8 cellular contexts compared by ENCODE assay signal in the genomic region with DNA sequence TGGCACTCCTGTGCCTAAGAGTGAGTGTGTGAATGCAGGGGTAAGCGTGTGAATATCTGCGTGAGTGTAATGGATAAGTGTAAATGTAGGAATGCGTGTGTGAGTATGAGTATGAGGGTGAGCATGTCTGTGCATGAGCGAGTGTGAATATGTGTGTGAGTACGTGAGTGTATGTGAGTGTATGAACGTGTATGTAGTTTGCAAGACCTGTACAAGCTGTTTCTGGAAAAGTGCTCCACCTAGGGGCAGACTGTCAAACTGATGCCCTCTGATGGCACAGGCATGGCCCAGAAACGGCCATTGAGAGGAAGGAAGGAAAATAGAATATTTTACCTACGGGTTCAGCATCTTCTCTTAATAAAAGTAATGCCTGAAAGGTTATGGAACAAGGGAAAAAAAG. TPM values are rescaled to one million over a fixed set of nuclear protein-coding genes. Genes with fewer than 3 reads are reported as not detected.
A peak's percentile ranks its signal among the peaks of the same experiment; 100 is the strongest.
DNase-seq lines count a peak whose midpoint lies in the region; ATAC-seq and TF ChIP-seq lines count a peak whose summit lies in the region.

No MANE protein-coding gene starts in this region.

- peak; percentile 77 for TF ChIP-seq CTCF in Panc1 (IDR thresholded peaks at IDR 0.05)
- TF ChIP-seq CTCF in fibroblast of mammary gland (conservative IDR thresholded peaks at IDR 0.05; ENCODE audit: control insufficient read depth, insufficient read depth, low read depth, low read length): peak; percentile 93
- peak; percentile 77 to 79 for TF ChIP-seq CTCF in tibial artery (IDR thresholded peaks at IDR 0.05)

- H3K4me1 Mint-ChIP-seq in activated T-cell treated with anti-CD3 and anti-CD28 coated beads, Interleukin-2, amount 50 U/mL, for 24 hours (ENCODE audit: low read depth): peaks cover 6% of the 10 kb centered on the region

- no peak overlapping the region for H3K27ac ChIP-seq in Panc1 (ENCODE audit: low read length)
- H3K27ac ChIP-seq in tibial artery: no peak overlapping the region

- H3K4me1 ChIP-seq in Panc1 (ENCODE audit: control insufficient read depth, insufficient read depth, low read length) (no peaks in the 10 kb centered on the region), tibial artery (no peaks in the 10 kb centered on the region)

- DNase-seq in COLO829 (ENCODE audit: low spot score) (peak; percentile 76), Panc1 (ENCODE audit: low read depth, low spot score) (peak; percentile 60), fibroblast of mammary gland (ENCODE audit: low read depth) (peak; percentile 71), occipital lobe (lab: John Stamatoyannopoulos, UW) (peak; percentile 11), tibial artery (peak; percentile 75 to 78)
- peak; percentile 73 for DNase-seq in activated T-cell treated with anti-CD3 and anti-CD28 coated beads, Interleukin-2, amount 50 U/mL, for 24 hours

- peak; percentile 99 for ATAC-seq in GM19395 (IDR thresholded peaks at IDR 0.05; ENCODE audit: unreplicated experiment)
- ATAC-seq in HG03442 (IDR thresholded peaks at IDR 0.05; ENCODE audit: unreplicated experiment): peak; percentile 99
- peak; percentile 89 for ATAC-seq in Panc1

- intact Hi-C loops in Panc1 (cut with micrococcal nuclease; ENCODE audit: unreplicated experiment): no loop called here
- intact Hi-C loops in tibial artery (cut with DNase I; ENCODE audit: low total_unique reads): loop anchor here (10.0 kb wide), 1 partner anchor 246 kb away; no protein-coding TSS in a partner anchor

- POLR2A ChIA-PET in Panc1 (lab: Charles Lee): no interaction called here

- H3K4me3 Mint-ChIP-seq in activated T-cell treated with anti-CD3 and anti-CD28 coated beads, Interleukin-2, amount 50 U/mL, for 24 hours: no peak overlapping the region

- CTCF ChIA-PET in Panc1 (lab: Charles Lee): interaction anchor here (0.7 kb wide), 1 partner anchor 89 kb away, joined by 4 read pairs; no protein-coding TSS in a partner anchor

- no peak overlapping the region for H3K27ac Mint-ChIP-seq in activated T-cell treated with anti-CD3 and anti-CD28 coated beads, Interleukin-2, amount 50 U/mL, for 24 hours

- H3K9me3 ChIP-seq in Panc1 (ENCODE audit: control insufficient read depth, insufficient read depth, low read depth, low read length) (no peaks in the 10 kb centered on the region), tibial artery (peaks cover 0 to 2% (median 0%) of the 10 kb centered on the region in 3 donors)

- H3K27me3 ChIP-seq in Panc1 (ENCODE audit: control insufficient read depth, insufficient read depth, low read length): no peaks in the 10 kb centered on the region
- H3K27me3 ChIP-seq in tibial artery: no peaks in the 10 kb centered on the region

- no peaks in the 10 kb centered on the region for H3K36me3 Mint-ChIP-seq in activated T-cell treated with anti-CD3 and anti-CD28 coated beads, Interleukin-2, amount 50 U/mL, for 24 hours (ENCODE audit: low read depth)

- no TSS peak for BruUV-seq in Panc1 (replicated peaks; lab: Mats Ljungman, UMichigan)

- in situ Hi-C loops in Panc1 (cut with HindIII; ENCODE audit: low pct_unique_long_range_greater_than_20kb, low sequenced_read_pairs): no loop called here

- peaks cover 16% of the 10 kb centered on the region for H3K27me3 Mint-ChIP-seq in activated T-cell treated with anti-CD3 and anti-CD28 coated beads, Interleukin-2, amount 50 U/mL, for 24 hours

- H3K4me3 ChIP-seq in Panc1 (ENCODE audit: low read depth in 2 of 2, low read length in 2 of 2): no peak overlapping the region
- no peak overlapping the region for H3K4me3 ChIP-seq in fibroblast of mammary gland (ENCODE audit: control insufficient read depth, low read depth, low read length)
- H3K4me3 ChIP-seq in tibial artery: no peak overlapping the region

- H3K9me3 Mint-ChIP-seq in activated T-cell treated with anti-CD3 and anti-CD28 coated beads, Interleukin-2, amount 50 U/mL, for 24 hours: peaks cover 1% of the 10 kb centered on the region

- H3K36me3 ChIP-seq in Panc1 (ENCODE audit: control insufficient read depth, insufficient read depth, low read length): no peaks in the 10 kb centered on the region
- no peaks in the 10 kb centered on the region for H3K36me3 ChIP-seq in tibial artery

RNA-seq across cellular contexts. Expression of gene FRMD4B, which starts 24.4 kb away (rescaled TPM):
- total RNA-seq in Panc1 (2021; ENCODE audit: unreplicated experiment): 0.90 TPM
- 1.1 TPM for polyA plus RNA-seq in Panc1 (2012; ENCODE audit: insufficient read length)
- total RNA-seq in occipital lobe: 54.6 TPM

Comparison
In these comparisons a context has a peak if more than half of its experiments do, and no peak if none do; other contexts are left out.
1. DNase-seq: peak in every context shown above with its lines; median percentile 76 in tibial artery; 76 in COLO829; 73 in activated T-cell treated with anti-CD3 and anti-CD28 coated beads, Interleukin-2, amount 50 U/mL, for 24 hours; 71 in fibroblast of mammary gland; 60 in Panc1; 11 in occipital lobe.
2. RNA of gene FRMD4B, which starts 24.4 kb away (total RNA-seq): 54.6 TPM in occipital lobe (single experiment); 0.90 TPM in Panc1 (single experiment); every median in the first group is over 10 times any median in the second.
3. Peak in every context shown above with its lines, with median percentiles within 50 percentile points of each other: ATAC-seq and CTCF ChIP-seq.